In genomic region chr10:5449227-5449626, GRCh38 we compare ENCODE assay signal across 1 cellular context.
TF ChIP-seq lines count a peak whose summit lies in the region.

No MANE protein-coding gene starts in this region.

TF ChIP-seq in endothelial cell of umbilical vein, 7 proteins besides CTCF, POLR2A, EP300 and RAD21 (continued from another document):
- TF ChIP-seq EZH2 (IDR thresholded peaks at IDR 0.05; ENCODE audit: borderline replicate concordance, low read depth, low read length, severe bottlenecking) (no peak), GATA2 (IDR thresholded peaks at IDR 0.05; ENCODE audit: insufficient read depth, insufficient read length, low read depth, low read length) (no peak), MYC (IDR thresholded peaks at IDR 0.05; ENCODE audit: low read depth, low read length) (no peak)
